Comparison of ENCODE assay signal across 1 cellular context in the genomic region with DNA sequence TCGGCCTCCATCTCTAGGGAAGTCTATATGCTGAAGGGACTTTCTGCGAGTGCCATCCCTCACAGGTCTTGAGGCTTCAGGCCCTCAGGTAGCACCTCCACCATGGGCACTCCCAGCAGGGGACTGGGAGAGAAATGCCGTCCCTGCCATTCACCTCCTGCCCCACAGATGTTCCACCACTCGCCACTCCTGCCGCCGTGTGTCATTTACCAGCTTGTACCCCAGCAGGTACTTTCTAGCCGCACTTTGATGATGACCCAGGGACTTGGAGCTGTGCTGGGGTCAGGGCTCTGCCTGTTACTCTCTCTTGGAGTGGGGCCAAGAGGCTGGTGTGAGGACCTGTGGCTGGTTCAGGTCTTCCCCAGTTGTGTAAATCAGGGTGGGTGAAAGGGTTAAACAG.
A peak's percentile ranks its signal among the peaks of the same experiment; 100 is the strongest.
TF ChIP-seq lines count a peak whose summit lies in the region.

No MANE protein-coding gene starts in this region.

TF ChIP-seq in K562, 482 proteins besides CTCF, POLR2A, EP300 and RAD21:
- TF ChIP-seq, protein P1, sequence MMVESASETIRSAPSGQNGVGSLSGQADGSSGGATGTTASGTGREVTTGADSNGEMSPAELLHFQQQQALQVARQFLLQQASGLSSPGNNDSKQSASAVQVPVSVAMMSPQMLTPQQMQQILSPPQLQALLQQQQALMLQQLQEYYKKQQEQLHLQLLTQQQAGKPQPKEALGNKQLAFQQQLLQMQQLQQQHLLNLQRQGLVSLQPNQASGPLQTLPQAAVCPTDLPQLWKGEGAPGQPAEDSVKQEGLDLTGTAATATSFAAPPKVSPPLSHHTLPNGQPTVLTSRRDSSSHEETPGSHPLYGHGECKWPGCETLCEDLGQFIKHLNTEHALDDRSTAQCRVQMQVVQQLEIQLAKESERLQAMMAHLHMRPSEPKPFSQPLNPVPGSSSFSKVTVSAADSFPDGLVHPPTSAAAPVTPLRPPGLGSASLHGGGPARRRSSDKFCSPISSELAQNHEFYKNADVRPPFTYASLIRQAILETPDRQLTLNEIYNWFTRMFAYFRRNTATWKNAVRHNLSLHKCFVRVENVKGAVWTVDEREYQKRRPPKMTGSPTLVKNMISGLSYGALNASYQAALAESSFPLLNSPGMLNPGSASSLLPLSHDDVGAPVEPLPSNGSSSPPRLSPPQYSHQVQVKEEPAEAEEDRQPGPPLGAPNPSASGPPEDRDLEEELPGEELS (CRISPR knock-in tag; IDR thresholded peaks at IDR 0.05; ENCODE audit: borderline replicate concordance): no peak
- TF ChIP-seq NFIC (IDR thresholded peaks at IDR 0.05): 0 out of 2 replicates have a peak, but pooled peaks have one; percentile 24
